In the genomic region with DNA sequence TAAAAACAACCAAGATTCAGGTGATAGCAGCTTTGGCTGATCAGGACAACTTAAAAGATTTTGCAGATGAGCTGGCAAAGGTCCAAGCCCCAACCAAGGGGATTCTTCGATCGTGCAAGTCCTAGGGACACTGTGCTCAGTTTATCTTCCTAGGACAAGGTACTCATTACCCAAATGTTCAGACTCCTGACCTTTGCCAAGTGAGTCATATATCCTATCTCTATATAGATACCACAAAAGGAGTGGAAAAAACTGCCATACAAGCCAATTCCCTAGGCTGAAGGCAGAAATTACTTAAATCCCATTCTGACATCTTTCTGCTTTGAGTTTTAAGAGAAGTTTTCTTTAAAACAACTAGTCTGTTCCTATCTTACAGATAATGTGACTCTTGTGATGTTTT, we compare ENCODE assay signal across 1 cellular context.
A peak's percentile ranks its signal among the peaks of the same experiment; 100 is the strongest.
TF ChIP-seq lines count a peak whose summit lies in the region.

No MANE protein-coding gene starts in this region.

TF ChIP-seq in K562, 482 proteins besides CTCF, POLR2A, EP300 and RAD21 (continued from another document):
- TF ChIP-seq, protein P1, sequence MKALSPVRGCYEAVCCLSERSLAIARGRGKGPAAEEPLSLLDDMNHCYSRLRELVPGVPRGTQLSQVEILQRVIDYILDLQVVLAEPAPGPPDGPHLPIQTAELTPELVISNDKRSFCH (CRISPR knock-in tag; IDR thresholded peaks at IDR 0.05), result no peak
- TF ChIP-seq, protein P1 (tag; IDR thresholded peaks at IDR 0.05), result peak; percentile 56; the same call in 1 of the 2 replicates
- TF ChIP-seq DPF2 (IDR thresholded peaks at IDR 0.05) (peak; percentile 68; the same call in 1 of the 2 replicates), JUND (IDR thresholded peaks at IDR 0.05; ENCODE audit: borderline replicate concordance, low read depth, low read length) (peak; percentile 92), JUND (tag; IDR thresholded peaks at IDR 0.05; ENCODE audit: borderline replicate concordance, low read depth, low read length) (peak; percentile 66; the same call in 2 of the 3 replicates), ARID1B (IDR thresholded peaks at IDR 0.05) (peak; percentile 52), PURB (CRISPR knock-in tag; IDR thresholded peaks at IDR 0.05; ENCODE audit: low read depth) (no peak), GTF2A2 (tag; IDR thresholded peaks at IDR 0.05) (no peak), SMARCA4 (IDR thresholded peaks at IDR 0.05) (peak; percentile 46), NFIC (IDR thresholded peaks at IDR 0.05) (peak; percentile 89), HNRNPK (IDR thresholded peaks at IDR 0.05; ENCODE audit: low read depth, low read length, poor library complexity, severe bottlenecking) (no peak), NR3C1 (CRISPR knock-in tag; IDR thresholded peaks at IDR 0.05) (no peak), ETV6 (IDR thresholded peaks at IDR 0.05; ENCODE audit: borderline replicate concordance in 1 of 2, low read depth in 2 of 2, low read length in 1 of 2) (0 out of 4 replicates have a peak, but pooled peaks of 1 of the 2 experiments have one; percentile 38), ETV6 (CRISPR knock-in tag; IDR thresholded peaks at IDR 0.05; ENCODE audit: borderline replicate concordance) (no peak), LCOR (CRISPR knock-in tag; IDR thresholded peaks at IDR 0.05) (peak; percentile 68; the same call in 1 of the 2 replicates), SMARCB1 (IDR thresholded peaks at IDR 0.05; ENCODE audit: insufficient read length, low read depth) (peak; percentile 2)
